ENCODE assay signal across 24 cellular contexts in genomic region chr2:1487758-1488715, GRCh38.
A peak's percentile ranks its signal among the peaks of the same experiment; 100 is the strongest.
DNase-seq lines count a peak whose midpoint lies in the region; ATAC-seq and TF ChIP-seq lines count a peak whose summit lies in the region.
"Had no signal": no experiment of that assay in that cellular context is flagged by ENCODE, and none has a peak within 500 bp of the region (broad histone marks: within the 10 kb centered on the region; RNA-seq: fewer than 3 reads in every experiment).

No MANE protein-coding gene starts in this region.

- no peak overlapping the region for H3K27ac ChIP-seq in PC-9
- H3K27ac ChIP-seq in lung (ENCODE audit: low read depth in 1 of 2, low read length in 1 of 2), result no peak overlapping the region
- H3K27ac ChIP-seq: foreskin keratinocyte, hepatocyte, neutrophil had no signal

- H3K4me3 Mint-ChIP-seq in activated T-cell treated with anti-CD3 and anti-CD28 coated beads, Interleukin-2, amount 50 U/mL, for 24 hours, result no peak overlapping the region
- H3K4me3 Mint-ChIP-seq in stimulated activated effector memory CD8-positive, alpha-beta T cell treated with anti-CD3 and anti-CD28 coated beads, Interleukin-12 subunit alpha, Interleukin-12 subunit beta, amount 100 ng/mL, for 72 hours, result no peak overlapping the region
- H3K4me3 Mint-ChIP-seq in naive thymus-derived CD8-positive, alpha-beta T cell, result no peak overlapping the region
- H3K4me3 Mint-ChIP-seq: activated naive CD8-positive, alpha-beta T cell treated with anti-CD3 and anti-CD28 coated beads for 36 hours; activated T-helper 17 cell treated with anti-CD3 and anti-CD28 coated beads, Interleukin-2, amount 50 U/mL, for 72 hours; IgD-negative memory B cell had no signal

- H3K36me3 ChIP-seq in PC-9 (ENCODE audit: low read depth) (no peaks in the 10 kb centered on the region), lung (ENCODE audit: control insufficient read depth in 2 of 2, insufficient read depth in 2 of 2, low read length in 2 of 2) (no peaks in the 10 kb centered on the region)
- H3K36me3 ChIP-seq: BE2C, MG63, neutrophil had no signal

- H3K4me1 ChIP-seq in PC-9 (replicated peaks; ENCODE audit: insufficient read depth), result no peaks in the 10 kb centered on the region
- no peaks in the 10 kb centered on the region for H3K4me1 ChIP-seq in lung (ENCODE audit: control insufficient read depth in 2 of 2, insufficient read depth in 2 of 2, low read length in 2 of 2)
- H3K4me1 ChIP-seq: A549, BE2C, foreskin keratinocyte had no signal

- H3K9me2 ChIP-seq in PC-9 (ENCODE audit: insufficient read depth), result no peaks in the 10 kb centered on the region

- POLR2A ChIA-PET in PC-9 (lab: Charles Lee; ENCODE audit: unreplicated experiment), result no interaction called here
- POLR2A ChIA-PET in naive thymus-derived CD8-positive, alpha-beta T cell (lab: Charles Lee), result no interaction called here

- no peaks in the 10 kb centered on the region for H3K4me1 Mint-ChIP-seq in activated T-cell treated with anti-CD3 and anti-CD28 coated beads, Interleukin-2, amount 50 U/mL, for 24 hours (ENCODE audit: low read depth)
- no peaks in the 10 kb centered on the region for H3K4me1 Mint-ChIP-seq in stimulated activated effector memory CD8-positive, alpha-beta T cell treated with anti-CD3 and anti-CD28 coated beads, Interleukin-12 subunit alpha, Interleukin-12 subunit beta, amount 100 ng/mL, for 72 hours
- peaks cover 0 to 6% (median 3%) of the 10 kb centered on the region in 4 donors for H3K4me1 Mint-ChIP-seq in naive thymus-derived CD8-positive, alpha-beta T cell
- H3K4me1 Mint-ChIP-seq: activated naive CD8-positive, alpha-beta T cell treated with anti-CD3 and anti-CD28 coated beads for 36 hours; activated T-helper 17 cell treated with anti-CD3 and anti-CD28 coated beads, Interleukin-2, amount 50 U/mL, for 72 hours; IgD-negative memory B cell had no signal

- intact Hi-C loops in PC-9 (cut with micrococcal nuclease; ENCODE audit: unreplicated experiment), result no loop called here

- no peak for TF ChIP-seq CTCF in PC-9 (conservative IDR thresholded peaks at IDR 0.05)
- no peak for TF ChIP-seq CTCF in lung (IDR thresholded peaks at IDR 0.05; ENCODE audit: control extremely low read depth, extremely low read depth)

- no peaks in the 10 kb centered on the region for H3K9me3 Mint-ChIP-seq in activated T-cell treated with anti-CD3 and anti-CD28 coated beads, Interleukin-2, amount 50 U/mL, for 24 hours
- H3K9me3 Mint-ChIP-seq in stimulated activated effector memory CD8-positive, alpha-beta T cell treated with anti-CD3 and anti-CD28 coated beads, Interleukin-12 subunit alpha, Interleukin-12 subunit beta, amount 100 ng/mL, for 72 hours, result no peaks in the 10 kb centered on the region
- no peaks in the 10 kb centered on the region for H3K9me3 Mint-ChIP-seq in naive thymus-derived CD8-positive, alpha-beta T cell
- H3K9me3 Mint-ChIP-seq: activated naive CD8-positive, alpha-beta T cell treated with anti-CD3 and anti-CD28 coated beads for 36 hours; activated T-helper 17 cell treated with anti-CD3 and anti-CD28 coated beads, Interleukin-2, amount 50 U/mL, for 72 hours had no signal

- no TSS peak for BruUV-seq in PC-9 (replicated peaks; lab: Mats Ljungman, UMichigan)

- H2AFZ ChIP-seq in PC-9, result 0 out of 2 replicates have a peak overlapping the region, but pooled peaks have one; percentile 22
- H2AFZ ChIP-seq: hepatocyte had no signal

- no peaks in the 10 kb centered on the region for H3K9me3 ChIP-seq in PC-9 (ENCODE audit: insufficient read depth, low read depth)
- H3K9me3 ChIP-seq in lung (ENCODE audit: control insufficient read depth in 2 of 2, insufficient read depth in 1 of 2, low read length in 1 of 2), result no peaks in the 10 kb centered on the region
- H3K9me3 ChIP-seq: A549, BE2C, MG63, neutrophil had no signal

- H3K27me3 Mint-ChIP-seq in activated T-cell treated with anti-CD3 and anti-CD28 coated beads, Interleukin-2, amount 50 U/mL, for 24 hours, result no peaks in the 10 kb centered on the region
- H3K27me3 Mint-ChIP-seq in naive thymus-derived CD8-positive, alpha-beta T cell, result no peaks in the 10 kb centered on the region
- H3K27me3 Mint-ChIP-seq: activated naive CD8-positive, alpha-beta T cell treated with anti-CD3 and anti-CD28 coated beads for 36 hours; activated T-helper 17 cell treated with anti-CD3 and anti-CD28 coated beads, Interleukin-2, amount 50 U/mL, for 72 hours had no signal

- 77 to 85% methylated on average over 21 of the region's 21 CpGs for WGBS in lung, 2 donors

- H3K36me3 Mint-ChIP-seq in activated T-cell treated with anti-CD3 and anti-CD28 coated beads, Interleukin-2, amount 50 U/mL, for 24 hours (ENCODE audit: low read depth), result no peaks in the 10 kb centered on the region
- H3K36me3 Mint-ChIP-seq in stimulated activated effector memory CD8-positive, alpha-beta T cell treated with anti-CD3 and anti-CD28 coated beads, Interleukin-12 subunit alpha, Interleukin-12 subunit beta, amount 100 ng/mL, for 72 hours, result no peaks in the 10 kb centered on the region
- H3K36me3 Mint-ChIP-seq in naive thymus-derived CD8-positive, alpha-beta T cell, result no peaks in the 10 kb centered on the region
- H3K36me3 Mint-ChIP-seq: activated naive CD8-positive, alpha-beta T cell treated with anti-CD3 and anti-CD28 coated beads for 36 hours; IgD-negative memory B cell had no signal

- H3K4me3 ChIP-seq in PC-9 (no peak overlapping the region), lung (no peak overlapping the region)
- H3K4me3 ChIP-seq: A549, GM12878, hepatocyte, MG63 had no signal

- no peaks in the 10 kb centered on the region for H3K79me2 ChIP-seq in PC-9 (ENCODE audit: low read depth)
- H3K79me2 ChIP-seq: hepatocyte had no signal

- H3F3A ChIP-seq in PC-9 (ENCODE audit: insufficient read depth, low read depth), result no peaks in the 10 kb centered on the region

- H3K27me3 ChIP-seq in PC-9 (ENCODE audit: insufficient read depth, low read depth), result peaks cover 92% of the 10 kb centered on the region
- H3K27me3 ChIP-seq in lung (ENCODE audit: control insufficient read depth, insufficient read depth), result no peaks in the 10 kb centered on the region
- H3K27me3 ChIP-seq: BE2C, foreskin keratinocyte, hepatocyte, MG63, neutrophil had no signal

- ATAC-seq in lung (ENCODE audit: insufficient read depth, low FRiP score), result no peak
- ATAC-seq in stimulated activated effector memory CD8-positive, alpha-beta T cell treated with anti-CD3 and anti-CD28 coated beads, Interleukin-12 subunit alpha, Interleukin-12 subunit beta, amount 100 ng/mL, for 72 hours, result no peak
- no peak for ATAC-seq in naive thymus-derived CD8-positive, alpha-beta T cell
- ATAC-seq: A549; activated T-helper 17 cell treated with anti-CD3 and anti-CD28 coated beads, Interleukin-2, amount 50 U/mL, for 72 hours; foreskin keratinocyte; GM12878 had no signal

- H3K4me2 ChIP-seq in PC-9, result no peak overlapping the region
- H3K4me2 ChIP-seq: A549, hepatocyte had no signal

- no peak overlapping the region for H3K27ac Mint-ChIP-seq in activated T-cell treated with anti-CD3 and anti-CD28 coated beads, Interleukin-2, amount 50 U/mL, for 24 hours
- peak overlapping the region; percentile 50 for H3K27ac Mint-ChIP-seq in stimulated activated effector memory CD8-positive, alpha-beta T cell treated with anti-CD3 and anti-CD28 coated beads, Interleukin-12 subunit alpha, Interleukin-12 subunit beta, amount 100 ng/mL, for 72 hours
- H3K27ac Mint-ChIP-seq in naive thymus-derived CD8-positive, alpha-beta T cell, result no peak overlapping the region
- H3K27ac Mint-ChIP-seq: activated naive CD8-positive, alpha-beta T cell treated with anti-CD3 and anti-CD28 coated beads for 36 hours had no signal

- no peaks in the 10 kb centered on the region for H4K20me1 ChIP-seq in PC-9 (ENCODE audit: insufficient read depth)

- CTCF ChIA-PET in PC-9 (lab: Charles Lee), result no interaction called here

- DNase-seq in activated T-cell treated with anti-CD3 and anti-CD28 coated beads, Interleukin-2, amount 50 U/mL, for 24 hours, result peak; percentile 11
- no peak for DNase-seq in activated T-cell treated with anti-CD3 and anti-CD28 coated beads, Interleukin-2, amount 50 U/mL, for 1 hour
- DNase-seq in PC-9, result no peak
- peak; percentile 24 for DNase-seq in lung (ENCODE audit: low spot score)
- DNase-seq in stimulated activated effector memory CD8-positive, alpha-beta T cell treated with anti-CD3 and anti-CD28 coated beads, Interleukin-12 subunit alpha, Interleukin-12 subunit beta, amount 100 ng/mL, for 72 hours (ENCODE audit: low spot score in 2 of 2), result no peak
- DNase-seq in hypothalamus (lab: John Stamatoyannopoulos, UW), result no peak
- no peak for DNase-seq in SW480 (ENCODE audit: low spot score)
- DNase-seq in naive thymus-derived CD8-positive, alpha-beta T cell, result no peak
- DNase-seq: activated CD4-positive, alpha-beta T cell treated with anti-CD3 and anti-CD28 coated beads for 4 hours; activated naive CD8-positive, alpha-beta T cell treated with anti-CD3 and anti-CD28 coated beads for 36 hours; BE2C; cerebellar nuclear complex; foreskin keratinocyte; MG63; NCI-H1417 treated with DMSO at 0.1 percent for 48 hours; NCI-H2171; NCI-H526 treated with DMSO at 0.1 percent for 48 hours; SW 1271 had no signal

Comparison
In these comparisons a context has a peak if more than half of its experiments do, and no peak if none do; other contexts are left out.
1. DNase-seq: peak in activated T-cell treated with anti-CD3 and anti-CD28 coated beads, Interleukin-2, amount 50 U/mL, for 24 hours (single experiment) and lung (single experiment); none in activated T-cell treated with anti-CD3 and anti-CD28 coated beads, Interleukin-2, amount 50 U/mL, for 1 hour (single experiment), PC-9 (0 of 2), stimulated activated effector memory CD8-positive, alpha-beta T cell treated with anti-CD3 and anti-CD28 coated beads, Interleukin-12 subunit alpha, Interleukin-12 subunit beta, amount 100 ng/mL, for 72 hours (0 of 2), hypothalamus (0 of 51), SW480 (single experiment) and naive thymus-derived CD8-positive, alpha-beta T cell (0 of 10).